In genomic region chr1:40477680-40478057, GRCh38 we compare ENCODE assay signal across 8 cellular contexts. TPM values are rescaled to one million over a fixed set of nuclear protein-coding genes. Genes with fewer than 3 reads are reported as not detected.
DNase-seq lines count a peak whose midpoint lies in the region; ATAC-seq and TF ChIP-seq lines count a peak whose summit lies in the region.

No MANE protein-coding gene starts in this region.

- peaks cover 7% of the 10 kb centered on the region for H3K27me3 Mint-ChIP-seq in brain

- H3K27ac Mint-ChIP-seq in brain, result peak overlapping the region; percentile 74 to 96 (median 93)

- peaks cover 28% of the 10 kb centered on the region for H3K4me1 Mint-ChIP-seq in brain

- TF ChIP-seq CTCF in brain (conservative IDR thresholded peaks at IDR 0.05), result no peak

- ATAC-seq in HG02610 (IDR thresholded peaks at IDR 0.05; ENCODE audit: unreplicated experiment), result peak; percentile 29

- H3K9me3 Mint-ChIP-seq in brain, result peaks cover 31 to 67% (median 56%) of the 10 kb centered on the region in 5 experiments

- DNase-seq in ELR (ENCODE audit: low read depth) (peak; percentile 40), OCI-M1 (lab: John Stamatoyannopoulos, UW) (peak; percentile 71), islet precursor cell (peak; percentile 50), middle frontal gyrus (ENCODE audit: extremely low spot score, low spot score) (no peak), SKM-1 treated with dmso at 0.1 percent for 144 hours (lab: John Stamatoyannopoulos, UW; ENCODE audit: unreplicated experiment) (no peak)
- peak; percentile 22 to 29 for DNase-seq in stimulated activated CD4-positive, alpha-beta T cell treated with anti-CD3 and anti-CD28 coated beads, Interleukin-2, amount 100 ng/mL, for 24 hours

- H3K36me3 Mint-ChIP-seq in brain, result peaks cover 59% of the 10 kb centered on the region

- peak overlapping the region; percentile 94 to 97 (median 95) for H3K4me3 Mint-ChIP-seq in brain

RNA-seq across cellular contexts. Expression of gene ZFP69, which starts 0.6 kb away (rescaled TPM):
- polyA plus RNA-seq in brain (ENCODE audit: insufficient read depth, low read depth, low replicate concordance), result 1.1 TPM

RNA-seq across cellular contexts. Expression of gene ZFP69B, which starts 27.4 kb away (rescaled TPM):
- 7.4 TPM for polyA plus RNA-seq in brain (ENCODE audit: insufficient read depth, low read depth, low replicate concordance)

RNA-seq across cellular contexts. Expression of gene EXO5, which starts 30.9 kb away (rescaled TPM):
- polyA plus RNA-seq in brain (ENCODE audit: insufficient read depth, low read depth, low replicate concordance), result 9.6 TPM

RNA-seq across cellular contexts. Expression of gene ZNF684, which starts 53.8 kb away (rescaled TPM):
- polyA plus RNA-seq in brain (ENCODE audit: insufficient read depth, low read depth, low replicate concordance), result 0.59 TPM

Comparison
In these comparisons a context has a peak if more than half of its experiments do, and no peak if none do; other contexts are left out.
1. DNase-seq: peak in ELR (single experiment), OCI-M1 (single experiment), islet precursor cell (single experiment) and stimulated activated CD4-positive, alpha-beta T cell treated with anti-CD3 and anti-CD28 coated beads, Interleukin-2, amount 100 ng/mL, for 24 hours (2 of 2); none in middle frontal gyrus (single experiment) and SKM-1 treated with dmso at 0.1 percent for 144 hours (single experiment).